2 cellular contexts compared by ENCODE assay signal in the genomic region with DNA sequence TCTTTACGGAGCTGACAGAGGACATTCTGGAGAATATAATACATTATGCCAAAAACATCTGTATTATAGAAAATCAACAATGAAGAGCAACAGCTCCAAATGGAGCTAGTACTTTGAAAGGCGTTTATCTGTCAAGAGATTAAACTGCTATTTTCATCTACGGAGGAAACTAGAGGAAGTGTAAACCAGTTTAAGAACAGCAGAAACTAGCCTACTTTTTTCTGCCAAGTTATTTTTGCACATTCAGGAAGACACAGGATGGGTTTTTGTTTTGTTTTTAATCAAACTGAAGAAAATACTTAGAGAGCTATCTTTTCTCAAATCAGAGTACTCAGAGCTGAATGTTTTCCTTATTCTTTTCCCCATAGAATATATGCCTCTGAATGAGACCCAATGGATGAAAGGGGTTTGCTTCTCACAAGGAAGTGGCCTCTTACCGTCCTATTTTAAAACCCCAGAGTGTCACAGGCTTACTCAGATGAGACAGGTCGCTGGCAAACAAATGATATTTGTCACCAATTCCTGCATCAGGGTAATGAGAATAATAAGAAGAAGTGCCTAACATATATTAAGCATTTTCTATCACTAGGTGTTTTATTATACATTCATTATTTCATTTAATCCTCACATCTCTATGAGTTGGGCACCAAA.
A peak's percentile ranks its signal among the peaks of the same experiment; 100 is the strongest.
TF ChIP-seq lines count a peak whose summit lies in the region.

No MANE protein-coding gene starts in this region.

TF ChIP-seq in GM12878, 131 proteins besides CTCF, POLR2A, EP300 and RAD21:
- peak; percentile 39 for TF ChIP-seq SPI1 (IDR thresholded peaks at IDR 0.05; ENCODE audit: borderline replicate concordance, insufficient read depth, low read depth, low read length)
- peak; percentile 44; the same call in 1 of the 2 replicates for TF ChIP-seq ZNF217 (IDR thresholded peaks at IDR 0.05)
- no peak for TF ChIP-seq IKZF2 (IDR thresholded peaks at IDR 0.05)
- TF ChIP-seq NFIC (IDR thresholded peaks at IDR 0.05; ENCODE audit: low read depth, low read length), result peak; percentile 55
- peak; percentile 80; the same call in 1 of the 2 replicates for TF ChIP-seq MEF2A (IDR thresholded peaks at IDR 0.05; ENCODE audit: insufficient read depth, low read depth, low read length)
- TF ChIP-seq MEF2B (IDR thresholded peaks at IDR 0.05; ENCODE audit: partially characterized antibody, poor library complexity, severe bottlenecking), result peak; percentile 68
- TF ChIP-seq ATF2 (IDR thresholded peaks at IDR 0.05; ENCODE audit: low read length), result peak; percentile 28; the same call in 1 of the 2 replicates
- TF ChIP-seq SUPT20H (IDR thresholded peaks at IDR 0.05; ENCODE audit: borderline replicate concordance, control insufficient read depth, low read depth, low read length), result no peak
TF ChIP-seq in GM12878: peak in this region for 6.

TF ChIP-seq in SK-N-SH, 30 proteins besides CTCF, POLR2A, EP300 and RAD21:
- TF ChIP-seq MAX (IDR thresholded peaks at IDR 0.05; ENCODE audit: low read depth) (no peak), GATA2 (CRISPR knock-in tag; IDR thresholded peaks at IDR 0.05) (no peak), MEF2A (IDR thresholded peaks at IDR 0.05; ENCODE audit: borderline replicate concordance, low read depth) (no peak), SIN3A (IDR thresholded peaks at IDR 0.05; ENCODE audit: borderline replicate concordance, low read depth, low read length) (no peak), EZH2phosphoT487 (IDR thresholded peaks at IDR 0.05; ENCODE audit: borderline replicate concordance, low read depth) (no peak), MXI1 (IDR thresholded peaks at IDR 0.05; ENCODE audit: low read depth, low read length) (no peak), ELF1 (IDR thresholded peaks at IDR 0.05) (no peak), NRF1 (IDR thresholded peaks at IDR 0.05; ENCODE audit: low read depth, low read length) (no peak), TEAD4 (IDR thresholded peaks at IDR 0.05; ENCODE audit: borderline replicate concordance, insufficient read depth) (no peak), RXRA (IDR thresholded peaks at IDR 0.05; ENCODE audit: borderline replicate concordance, low read depth) (no peak)
- TF ChIP-seq, protein P1, sequence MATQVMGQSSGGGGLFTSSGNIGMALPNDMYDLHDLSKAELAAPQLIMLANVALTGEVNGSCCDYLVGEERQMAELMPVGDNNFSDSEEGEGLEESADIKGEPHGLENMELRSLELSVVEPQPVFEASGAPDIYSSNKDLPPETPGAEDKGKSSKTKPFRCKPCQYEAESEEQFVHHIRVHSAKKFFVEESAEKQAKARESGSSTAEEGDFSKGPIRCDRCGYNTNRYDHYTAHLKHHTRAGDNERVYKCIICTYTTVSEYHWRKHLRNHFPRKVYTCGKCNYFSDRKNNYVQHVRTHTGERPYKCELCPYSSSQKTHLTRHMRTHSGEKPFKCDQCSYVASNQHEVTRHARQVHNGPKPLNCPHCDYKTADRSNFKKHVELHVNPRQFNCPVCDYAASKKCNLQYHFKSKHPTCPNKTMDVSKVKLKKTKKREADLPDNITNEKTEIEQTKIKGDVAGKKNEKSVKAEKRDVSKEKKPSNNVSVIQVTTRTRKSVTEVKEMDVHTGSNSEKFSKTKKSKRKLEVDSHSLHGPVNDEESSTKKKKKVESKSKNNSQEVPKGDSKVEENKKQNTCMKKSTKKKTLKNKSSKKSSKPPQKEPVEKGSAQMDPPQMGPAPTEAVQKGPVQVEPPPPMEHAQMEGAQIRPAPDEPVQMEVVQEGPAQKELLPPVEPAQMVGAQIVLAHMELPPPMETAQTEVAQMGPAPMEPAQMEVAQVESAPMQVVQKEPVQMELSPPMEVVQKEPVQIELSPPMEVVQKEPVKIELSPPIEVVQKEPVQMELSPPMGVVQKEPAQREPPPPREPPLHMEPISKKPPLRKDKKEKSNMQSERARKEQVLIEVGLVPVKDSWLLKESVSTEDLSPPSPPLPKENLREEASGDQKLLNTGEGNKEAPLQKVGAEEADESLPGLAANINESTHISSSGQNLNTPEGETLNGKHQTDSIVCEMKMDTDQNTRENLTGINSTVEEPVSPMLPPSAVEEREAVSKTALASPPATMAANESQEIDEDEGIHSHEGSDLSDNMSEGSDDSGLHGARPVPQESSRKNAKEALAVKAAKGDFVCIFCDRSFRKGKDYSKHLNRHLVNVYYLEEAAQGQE (IDR thresholded peaks at IDR 0.05; ENCODE audit: low read depth, low read length), result no peak
